In the genomic region with DNA sequence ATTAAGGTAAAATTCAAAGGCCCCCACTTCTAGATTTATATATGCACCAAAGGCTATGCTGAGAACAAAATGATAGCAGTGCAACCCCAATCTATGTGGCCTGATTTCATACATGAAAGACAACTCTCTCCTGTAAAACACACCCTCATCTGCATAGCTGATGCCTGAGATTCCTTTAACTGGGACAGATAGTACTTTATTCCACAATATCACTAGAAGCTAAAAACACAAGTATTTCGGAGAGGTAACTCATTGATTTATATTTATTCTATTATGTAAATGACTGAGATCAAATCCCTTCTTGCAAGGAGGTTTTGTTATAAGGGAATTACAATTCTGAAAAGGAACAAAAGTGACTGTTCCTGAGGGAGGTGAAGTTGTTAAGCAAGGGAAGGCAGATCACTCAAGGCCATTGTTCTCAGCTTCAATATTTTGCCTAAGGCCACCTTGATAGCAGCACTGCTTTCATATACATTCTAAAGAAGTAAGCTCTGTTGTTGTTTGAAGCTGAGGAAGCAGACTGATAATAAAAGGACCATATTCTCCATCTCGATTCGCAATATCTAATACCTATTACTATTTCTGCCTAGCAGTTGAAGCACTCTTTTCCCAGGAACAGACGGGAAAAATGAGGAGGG, we compare ENCODE assay signal across 32 cellular contexts.
"Had no signal": no experiment of that assay in that cellular context is flagged by ENCODE, and none has a peak within 500 bp of the region (broad histone marks: within the 10 kb centered on the region; RNA-seq: fewer than 3 reads in every experiment).

No MANE protein-coding gene starts in this region.

- H3K27me3 Mint-ChIP-seq: activated CD4-positive, alpha-beta memory T cell treated with anti-CD3 and anti-CD28 coated beads, Interleukin-2, amount 10 ng/mL, durations not matched to agents 7 days and 5 days; activated CD8-positive, alpha-beta memory T cell treated with anti-CD3 and anti-CD28 coated beads, Interleukin-2, amount 10 ng/mL, durations not matched to agents 7 days and 5 days; activated naive CD4-positive, alpha-beta T cell treated with anti-CD3 and anti-CD28 coated beads, Interleukin-2, amount 10 ng/mL, durations not matched to agents 7 days and 5 days; activated naive CD8-positive, alpha-beta T cell; activated naive CD8-positive, alpha-beta T cell treated with anti-CD3 and anti-CD28 coated beads, Interleukin-2, amount 50 U/mL, for 24 hours; brain had no signal

- ATAC-seq: activated CD8-positive, alpha-beta memory T cell treated with anti-CD3 and anti-CD28 coated beads, Interleukin-2, amount 10 ng/mL, durations not matched to agents 7 days and 5 days; activated naive CD8-positive, alpha-beta T cell treated with anti-CD3 and anti-CD28 coated beads, Interleukin-2, amount 50 U/mL, for 24 hours; K562; PC-3; Right ventricle myocardium inferior had no signal

- H3K4me1 Mint-ChIP-seq: activated CD4-positive, alpha-beta memory T cell treated with anti-CD3 and anti-CD28 coated beads, Interleukin-2, amount 10 ng/mL, durations not matched to agents 7 days and 5 days; activated CD8-positive, alpha-beta memory T cell treated with anti-CD3 and anti-CD28 coated beads, Interleukin-2, amount 10 ng/mL, durations not matched to agents 7 days and 5 days; activated naive CD4-positive, alpha-beta T cell treated with anti-CD3 and anti-CD28 coated beads, Interleukin-2, amount 10 ng/mL, durations not matched to agents 7 days and 5 days; activated naive CD8-positive, alpha-beta T cell treated with anti-CD3 and anti-CD28 coated beads, Interleukin-2, amount 50 U/mL, for 24 hours; brain had no signal

- H3K27ac Mint-ChIP-seq: activated CD4-positive, alpha-beta memory T cell treated with anti-CD3 and anti-CD28 coated beads, Interleukin-2, amount 10 ng/mL, durations not matched to agents 7 days and 5 days; activated CD8-positive, alpha-beta memory T cell treated with anti-CD3 and anti-CD28 coated beads, Interleukin-2, amount 10 ng/mL, durations not matched to agents 7 days and 5 days; activated naive CD4-positive, alpha-beta T cell treated with anti-CD3 and anti-CD28 coated beads, Interleukin-2, amount 10 ng/mL, durations not matched to agents 7 days and 5 days; activated naive CD8-positive, alpha-beta T cell; activated naive CD8-positive, alpha-beta T cell treated with anti-CD3 and anti-CD28 coated beads, Interleukin-2, amount 50 U/mL, for 24 hours; brain had no signal

- H3K36me3 Mint-ChIP-seq: activated CD8-positive, alpha-beta memory T cell treated with anti-CD3 and anti-CD28 coated beads, Interleukin-2, amount 10 ng/mL, durations not matched to agents 7 days and 5 days; activated naive CD4-positive, alpha-beta T cell treated with anti-CD3 and anti-CD28 coated beads, Interleukin-2, amount 10 ng/mL, durations not matched to agents 7 days and 5 days; activated naive CD8-positive, alpha-beta T cell; brain had no signal

- DNase-seq: activated CD4-positive, alpha-beta memory T cell treated with anti-CD3 and anti-CD28 coated beads, Interleukin-2, amount 10 ng/mL, durations not matched to agents 7 days and 5 days; activated CD4-positive, alpha-beta T cell treated with anti-CD3 and anti-CD28 coated beads for 1 hour; activated CD4-positive, alpha-beta T cell treated with anti-CD3 and anti-CD28 coated beads for 48 hours; activated CD4-positive, CD25-positive, alpha-beta regulatory T cell; activated CD8-positive, alpha-beta memory T cell treated with anti-CD3 and anti-CD28 coated beads for 24 hours; activated CD8-positive, alpha-beta memory T cell treated with anti-CD3 and anti-CD28 coated beads, Interleukin-2, amount 10 ng/mL, durations not matched to agents 7 days and 5 days; activated CD8-positive, alpha-beta memory T cell treated with anti-CD3 and anti-CD28 coated beads, Interleukin-2, amount 50 U/mL, for 48 hours; activated effector memory CD4-positive, alpha-beta T cell treated with Interleukin-2 at 50 U/mL for 16 hours; activated naive CD4-positive, alpha-beta T cell treated with anti-CD3 and anti-CD28 coated beads, Interleukin-2, amount 10 ng/mL, durations not matched to agents 7 days and 5 days; activated naive CD8-positive, alpha-beta T cell treated with anti-CD3 and anti-CD28 coated beads, Interleukin-2, amount 50 U/mL, for 24 hours; activated T-cell treated with anti-CD3 and anti-CD28 coated beads, Interleukin-2, amount 50 U/mL, for 48 hours; anterior cingulate cortex; caudate nucleus; cerebellar nuclear complex; NCI-H1092 treated with DMSO at 0.1 percent for 48 hours; NCI-H1694 treated with DMSO at 0.1 percent for 48 hours; NCI-H2029; NCI-H2171 treated with DMSO at 0.1 percent for 48 hours; NCI-H226; NCI-H446 treated with DMSO at 0.1 percent for 48 hours; NCI-H524; NK-92 treated with Interleukin-12 subunit alpha and Interleukin-12 subunit beta, amount 100 ng/mL, for 24 hours; PC-3; SIG-M5; SW 1271; T-helper 1 cell; T-helper 2 cell; T-helper 9 cell had no signal

- H3K4me3 Mint-ChIP-seq: activated CD4-positive, alpha-beta memory T cell treated with anti-CD3 and anti-CD28 coated beads, Interleukin-2, amount 10 ng/mL, durations not matched to agents 7 days and 5 days; activated CD8-positive, alpha-beta memory T cell treated with anti-CD3 and anti-CD28 coated beads, Interleukin-2, amount 10 ng/mL, durations not matched to agents 7 days and 5 days; activated naive CD4-positive, alpha-beta T cell treated with anti-CD3 and anti-CD28 coated beads, Interleukin-2, amount 10 ng/mL, durations not matched to agents 7 days and 5 days; activated naive CD8-positive, alpha-beta T cell; activated naive CD8-positive, alpha-beta T cell treated with anti-CD3 and anti-CD28 coated beads, Interleukin-2, amount 50 U/mL, for 24 hours; brain had no signal
